11 cellular contexts compared by ENCODE assay signal in genomic region chr10:3477683-3478082, GRCh38.
DNase-seq lines count a peak whose midpoint lies in the region; ATAC-seq and TF ChIP-seq lines count a peak whose summit lies in the region.
"Had no signal": no experiment of that assay in that cellular context is flagged by ENCODE, and none has a peak within 500 bp of the region (broad histone marks: within the 10 kb centered on the region; RNA-seq: fewer than 3 reads in every experiment).

No MANE protein-coding gene starts in this region.

- H3K27ac Mint-ChIP-seq in CD4-positive, alpha-beta memory T cell = no peak overlapping the region

- H3K27me3 ChIP-seq in CD4-positive, alpha-beta memory T cell (ENCODE audit: insufficient read depth, low read length) = no peaks in the 10 kb centered on the region

- no peaks in the 10 kb centered on the region for H3K27me3 Mint-ChIP-seq in CD4-positive, alpha-beta memory T cell

- CTCF ChIA-PET in CD4-positive, alpha-beta memory T cell (lab: Charles Lee; ENCODE audit: partially characterized antibody) = no interaction called here

- H3K4me1 ChIP-seq in CD4-positive, alpha-beta memory T cell (ENCODE audit: insufficient read depth, low read length) = peaks cover 11% of the 10 kb centered on the region

- no peaks in the 10 kb centered on the region for H3K36me3 Mint-ChIP-seq in CD4-positive, alpha-beta memory T cell

- TF ChIP-seq CTCF in fibroblast of pulmonary artery (IDR thresholded peaks at IDR 0.05; ENCODE audit: low read length, missing control alignments) = no peak

- no peak overlapping the region for H3K4me3 ChIP-seq in fibroblast of pulmonary artery (replicated peaks; ENCODE audit: low read depth, low read length)
- no peak overlapping the region for H3K4me3 ChIP-seq in CD4-positive, alpha-beta memory T cell (ENCODE audit: low read length in 2 of 2)
- H3K4me3 ChIP-seq: thoracic aorta had no signal

- H3K4me1 Mint-ChIP-seq in CD4-positive, alpha-beta memory T cell = peaks cover 6 to 14% (median 9%) of the 10 kb centered on the region in 4 donors

- DNase-seq in CD1c-positive myeloid dendritic cell (ENCODE audit: extremely low spot score) (peak; percentile 80), fibroblast of pulmonary artery (ENCODE audit: low read depth) (peak; percentile 93), NCI-H345 (lab: John Stamatoyannopoulos, UW) (no peak), ureter (ENCODE audit: low spot score) (no peak), activated gamma-delta T cell treated with Interleukin-2 at 50 U/mL for 16 hours (no peak)
- no peak for DNase-seq in CD4-positive, alpha-beta memory T cell
- DNase-seq: activated CD8-positive, alpha-beta memory T cell treated with anti-CD3 and anti-CD28 coated beads, Interleukin-2, amount 50 U/mL, for 48 hours; DND-41 had no signal

- no peaks in the 10 kb centered on the region for H3K9me3 ChIP-seq in CD4-positive, alpha-beta memory T cell (ENCODE audit: control insufficient read depth in 1 of 2, low read length in 2 of 2)
- H3K9me3 ChIP-seq: thoracic aorta had no signal

- POLR2A ChIA-PET in CD4-positive, alpha-beta memory T cell (lab: Charles Lee; ENCODE audit: partially characterized antibody) = no interaction called here

- peak; percentile 70 for ATAC-seq in GM19455 (IDR thresholded peaks at IDR 0.05; ENCODE audit: unreplicated experiment)
- peak; percentile 57 for ATAC-seq in HG03439 (IDR thresholded peaks at IDR 0.05; ENCODE audit: unreplicated experiment)

- intact Hi-C loops in CD4-positive, alpha-beta memory T cell (cut with micrococcal nuclease) = loop anchor here (10.0 kb wide), 1 partner anchor 187 kb away; no protein-coding TSS in a partner anchor

- H3K9me3 Mint-ChIP-seq in CD4-positive, alpha-beta memory T cell = no peaks in the 10 kb centered on the region

- H3K36me3 ChIP-seq in CD4-positive, alpha-beta memory T cell (ENCODE audit: insufficient read depth, low read length) = no peaks in the 10 kb centered on the region
- H3K36me3 ChIP-seq: thoracic aorta had no signal

- no peak overlapping the region for H3K27ac ChIP-seq in CD4-positive, alpha-beta memory T cell (ENCODE audit: low read depth, low read length)
- H3K27ac ChIP-seq: thoracic aorta had no signal

- H3K4me3 Mint-ChIP-seq in CD4-positive, alpha-beta memory T cell = no peak overlapping the region

Comparison
In these comparisons a context has a peak if more than half of its experiments do, and no peak if none do; other contexts are left out.
1. DNase-seq: peak in CD1c-positive myeloid dendritic cell (single experiment) and fibroblast of pulmonary artery (single experiment); none in CD4-positive, alpha-beta memory T cell (0 of 5), NCI-H345 (single experiment), ureter (single experiment) and activated gamma-delta T cell treated with Interleukin-2 at 50 U/mL for 16 hours (single experiment).